Comparison of ENCODE assay signal across 14 cellular contexts in the genomic region with DNA sequence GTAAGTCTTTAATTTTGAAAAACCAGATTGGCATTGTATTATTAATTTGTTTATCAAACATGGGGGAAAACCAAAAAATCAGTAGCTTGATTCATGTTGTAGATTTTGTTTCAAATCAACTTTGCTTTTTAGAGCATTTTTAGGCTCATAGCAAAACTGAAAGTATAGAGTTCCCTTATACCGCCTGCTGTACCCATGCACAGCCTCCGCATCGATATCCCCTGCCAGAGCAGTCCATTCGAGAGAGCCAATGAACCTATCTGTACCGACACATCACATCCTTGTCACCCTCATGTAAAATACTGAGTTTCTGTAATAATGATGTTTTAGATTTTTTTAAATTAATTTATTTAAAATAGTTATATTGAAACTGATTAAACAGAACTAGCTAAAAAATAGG. TPM values are rescaled to one million over a fixed set of nuclear protein-coding genes. Genes with fewer than 3 reads are reported as not detected.
DNase-seq lines count a peak whose midpoint lies in the region; ATAC-seq and TF ChIP-seq lines count a peak whose summit lies in the region.
"Had no signal": no experiment of that assay in that cellular context is flagged by ENCODE, and none has a peak within 500 bp of the region (broad histone marks: within the 10 kb centered on the region; RNA-seq: fewer than 3 reads in every experiment).

No MANE protein-coding gene starts in this region.

- peaks cover 12 to 98% (median 43%) of the 10 kb centered on the region in 4 donors for H3K36me3 ChIP-seq in sigmoid colon

- no peak for TF ChIP-seq CTCF in sigmoid colon (IDR thresholded peaks at IDR 0.05)

- H3K9me3 Mint-ChIP-seq in activated CD4-positive, alpha-beta T cell treated with anti-CD3 and anti-CD28 coated beads, Interleukin-2, amount 10 ng/mL, durations not matched to agents 7 days and 5 days, result no peaks in the 10 kb centered on the region
- H3K9me3 Mint-ChIP-seq in stimulated activated effector memory CD8-positive, alpha-beta T cell treated with anti-CD3 and anti-CD28 coated beads, Interleukin-12 subunit alpha, Interleukin-12 subunit beta, amount 100 ng/mL, for 72 hours, result no peaks in the 10 kb centered on the region
- H3K9me3 Mint-ChIP-seq: mesothelial cell of epicardium had no signal

- CTCF ChIA-PET in activated CD4-positive, alpha-beta T cell treated with anti-CD3 and anti-CD28 coated beads, Interleukin-2, amount 10 ng/mL, durations not matched to agents 7 days and 5 days (lab: Charles Lee), result interaction anchor here (1.1 to 1.3 kb wide), 3 partner anchors 21 to 37 kb away, joined by 3 read pairs; no protein-coding TSS in a partner anchor

- peak; percentile 63 for ATAC-seq in HG02763 (IDR thresholded peaks at IDR 0.05; ENCODE audit: unreplicated experiment)
- peak; percentile 62 for ATAC-seq in HG03571 (IDR thresholded peaks at IDR 0.05; ENCODE audit: unreplicated experiment)
- peak; percentile 86 for ATAC-seq in stimulated activated effector memory CD8-positive, alpha-beta T cell treated with anti-CD3 and anti-CD28 coated beads, Interleukin-12 subunit alpha, Interleukin-12 subunit beta, amount 100 ng/mL, for 72 hours

- H3K27ac Mint-ChIP-seq in activated CD4-positive, alpha-beta T cell treated with anti-CD3 and anti-CD28 coated beads, Interleukin-2, amount 10 ng/mL, durations not matched to agents 7 days and 5 days, result peak overlapping the region; percentile 17
- peak overlapping the region; percentile 0 for H3K27ac Mint-ChIP-seq in stimulated activated effector memory CD8-positive, alpha-beta T cell treated with anti-CD3 and anti-CD28 coated beads, Interleukin-12 subunit alpha, Interleukin-12 subunit beta, amount 100 ng/mL, for 72 hours
- H3K27ac Mint-ChIP-seq: activated CD4-positive, alpha-beta T cell treated with anti-CD3 and anti-CD28 coated beads for 36 hours; mesothelial cell of epicardium had no signal

- no peak for DNase-seq in activated CD4-positive, alpha-beta T cell treated with anti-CD3 and anti-CD28 coated beads, Interleukin-2, amount 10 ng/mL, durations not matched to agents 7 days and 5 days
- DNase-seq in activated CD4-positive, alpha-beta T cell treated with anti-CD3 and anti-CD28 coated beads, Interleukin-2, amount 50 U/mL, for 1 hour, result no peak
- no peak for DNase-seq in stimulated activated effector memory CD8-positive, alpha-beta T cell treated with anti-CD3 and anti-CD28 coated beads, Interleukin-12 subunit alpha, Interleukin-12 subunit beta, amount 100 ng/mL, for 72 hours (ENCODE audit: low spot score in 2 of 2)
- DNase-seq in sigmoid colon, result no peak
- DNase-seq in NCI-H1417 (lab: John Stamatoyannopoulos, UW), result no peak
- no peak for DNase-seq in activated CD4-positive, alpha-beta T cell treated with anti-CD3 and anti-CD28 coated beads for 48 hours
- DNase-seq: 8988T; activated CD4-positive, alpha-beta T cell treated with anti-CD3 and anti-CD28 coated beads for 36 hours; hypothalamus; NCI-H2171; retina had no signal

- no peak overlapping the region for H3K27ac ChIP-seq in sigmoid colon

- no peaks in the 10 kb centered on the region for H3K27me3 ChIP-seq in sigmoid colon

- H3K4me1 ChIP-seq in sigmoid colon, result no peaks in the 10 kb centered on the region

- TF ChIP-seq POLR2A in sigmoid colon (IDR thresholded peaks at IDR 0.05), result no peak

- H3K36me3 Mint-ChIP-seq in activated CD4-positive, alpha-beta T cell treated with anti-CD3 and anti-CD28 coated beads, Interleukin-2, amount 10 ng/mL, durations not matched to agents 7 days and 5 days (ENCODE audit: low read depth), result peaks cover 60% of the 10 kb centered on the region
- H3K36me3 Mint-ChIP-seq in stimulated activated effector memory CD8-positive, alpha-beta T cell treated with anti-CD3 and anti-CD28 coated beads, Interleukin-12 subunit alpha, Interleukin-12 subunit beta, amount 100 ng/mL, for 72 hours, result peaks cover 83% of the 10 kb centered on the region

- TF ChIP-seq EP300 in sigmoid colon (IDR thresholded peaks at IDR 0.05), result no peak

- H3K4me3 ChIP-seq in sigmoid colon, result no peak overlapping the region

- H3K4me1 Mint-ChIP-seq in activated CD4-positive, alpha-beta T cell treated with anti-CD3 and anti-CD28 coated beads, Interleukin-2, amount 10 ng/mL, durations not matched to agents 7 days and 5 days, result peaks cover 10% of the 10 kb centered on the region
- H3K4me1 Mint-ChIP-seq in stimulated activated effector memory CD8-positive, alpha-beta T cell treated with anti-CD3 and anti-CD28 coated beads, Interleukin-12 subunit alpha, Interleukin-12 subunit beta, amount 100 ng/mL, for 72 hours, result peaks cover 16% of the 10 kb centered on the region

- no peaks in the 10 kb centered on the region for H3K27me3 Mint-ChIP-seq in activated CD4-positive, alpha-beta T cell treated with anti-CD3 and anti-CD28 coated beads, Interleukin-2, amount 10 ng/mL, durations not matched to agents 7 days and 5 days
- H3K27me3 Mint-ChIP-seq: activated CD4-positive, alpha-beta T cell treated with anti-CD3 and anti-CD28 coated beads for 36 hours had no signal

- H3K4me3 Mint-ChIP-seq in activated CD4-positive, alpha-beta T cell treated with anti-CD3 and anti-CD28 coated beads, Interleukin-2, amount 10 ng/mL, durations not matched to agents 7 days and 5 days, result no peak overlapping the region
- peak overlapping the region; percentile 33 for H3K4me3 Mint-ChIP-seq in stimulated activated effector memory CD8-positive, alpha-beta T cell treated with anti-CD3 and anti-CD28 coated beads, Interleukin-12 subunit alpha, Interleukin-12 subunit beta, amount 100 ng/mL, for 72 hours
- H3K4me3 Mint-ChIP-seq: activated CD4-positive, alpha-beta T cell treated with anti-CD3 and anti-CD28 coated beads for 36 hours; mesothelial cell of epicardium had no signal

- no peaks in the 10 kb centered on the region for H3K9me3 ChIP-seq in sigmoid colon

- intact Hi-C loops in sigmoid colon (cut with DNase I), result no loop called here

- POLR2A ChIA-PET in activated CD4-positive, alpha-beta T cell treated with anti-CD3 and anti-CD28 coated beads, Interleukin-2, amount 10 ng/mL, durations not matched to agents 7 days and 5 days (lab: Charles Lee), result no interaction called here

- 82 to 93% methylated on average over 5 of the region's 5 CpGs for WGBS in sigmoid colon, 2 donors

RNA-seq across cellular contexts. Expression of gene MRC2, which starts 16.2 kb away (rescaled TPM):
- 1 to 10 TPM; 4.0 TPM for total RNA-seq in activated CD4-positive, alpha-beta T cell treated with anti-CD3 and anti-CD28 coated beads, Interleukin-2, amount 10 ng/mL, durations not matched to agents 7 days and 5 days
- 10 to 100 TPM; 19.6 to 94.4 (median 29.1) TPM for total RNA-seq in sigmoid colon
- polyA plus RNA-seq in sigmoid colon, result 1 to 10 TPM; 2.5 to 6.9 (median 3.0) TPM

Comparison
In these comparisons a context has a peak if more than half of its experiments do, and no peak if none do; other contexts are left out.
1. RNA of gene MRC2, which starts 16.2 kb away (total RNA-seq): 19.6 to 94.4 TPM in sigmoid colon; 4.0 TPM in activated CD4-positive, alpha-beta T cell treated with anti-CD3 and anti-CD28 coated beads, Interleukin-2, amount 10 ng/mL, durations not matched to agents 7 days and 5 days; every median in the first group is over 4 times any median in the second.
2. Peak in every context shown above with its lines, with median percentiles within 50 percentile points of each other: ATAC-seq.